1 cellular context compared by ENCODE assay signal in genomic region chr10:79127151-79127961, GRCh38.
TF ChIP-seq lines count a peak whose summit lies in the region.

No MANE protein-coding gene starts in this region.

TF ChIP-seq in HepG2, 621 proteins besides CTCF, POLR2A, EP300 and RAD21 (continued from another document and continues in another):
- no peak for TF ChIP-seq ZBTB39 (CRISPR knock-in tag; IDR thresholded peaks at IDR 0.05)
- peak; percentile 89; the same call in 1 of the 2 replicates for TF ChIP-seq MEIS1 (CRISPR knock-in tag; IDR thresholded peaks at IDR 0.05; ENCODE audit: borderline replicate concordance)
- peak; percentile 51; the same call in 1 of the 2 replicates for TF ChIP-seq SOX5 (CRISPR knock-in tag; IDR thresholded peaks at IDR 0.05; ENCODE audit: borderline replicate concordance)
- no peak for TF ChIP-seq TBL1XR1 (IDR thresholded peaks at IDR 0.05; ENCODE audit: borderline replicate concordance, low read length, partially characterized antibody)
- no peak for TF ChIP-seq RELA (CRISPR knock-in tag; IDR thresholded peaks at IDR 0.05)
- no peak for TF ChIP-seq ZFP36 (IDR thresholded peaks at IDR 0.05; ENCODE audit: borderline replicate concordance, low read depth, low read length, partially characterized antibody)
- 0 out of 2 replicates have a peak, but pooled peaks have one; percentile 44 for TF ChIP-seq KMT2A (CRISPR knock-in tag; IDR thresholded peaks at IDR 0.05)
- TF ChIP-seq MED8 (CRISPR knock-in tag; IDR thresholded peaks at IDR 0.05; ENCODE audit: insufficient replicate concordance) = no peak
- TF ChIP-seq CENPX (CRISPR knock-in tag; IDR thresholded peaks at IDR 0.05) = no peak
- TF ChIP-seq CBX1 (IDR thresholded peaks at IDR 0.05; ENCODE audit: low read depth) = peak; percentile 54
- TF ChIP-seq THAP9 (CRISPR knock-in tag; IDR thresholded peaks at IDR 0.05; ENCODE audit: borderline replicate concordance) = no peak
- TF ChIP-seq ZNF292 (CRISPR knock-in tag; IDR thresholded peaks at IDR 0.05; ENCODE audit: borderline replicate concordance, low read depth) = peak; percentile 91; the same call in 1 of the 2 replicates
- peak; percentile 49; the same call in 1 of the 2 replicates for TF ChIP-seq KAT8 (CRISPR knock-in tag; IDR thresholded peaks at IDR 0.05)
- TF ChIP-seq ELF4 (CRISPR knock-in tag; IDR thresholded peaks at IDR 0.05; ENCODE audit: borderline replicate concordance) = no peak
- TF ChIP-seq AKNA (CRISPR knock-in tag; IDR thresholded peaks at IDR 0.05; ENCODE audit: borderline replicate concordance) = no peak
- peak; percentile 59; the same call in 1 of the 2 replicates for TF ChIP-seq ZSCAN31 (CRISPR knock-in tag; IDR thresholded peaks at IDR 0.05; ENCODE audit: low read depth)
- TF ChIP-seq YEATS2 (CRISPR knock-in tag; IDR thresholded peaks at IDR 0.05; ENCODE audit: borderline replicate concordance) = no peak
- peak; percentile 60 for TF ChIP-seq TBX2 (CRISPR knock-in tag; IDR thresholded peaks at IDR 0.05; ENCODE audit: borderline replicate concordance)
- TF ChIP-seq ZNF333 (CRISPR knock-in tag; IDR thresholded peaks at IDR 0.05; ENCODE audit: borderline replicate concordance) = no peak
- 0 out of 2 replicates have a peak, but pooled peaks have one; percentile 5 for TF ChIP-seq MEF2D (CRISPR knock-in tag; IDR thresholded peaks at IDR 0.05)
- no peak for TF ChIP-seq DDIT3 (CRISPR knock-in tag; IDR thresholded peaks at IDR 0.05)
- no peak for TF ChIP-seq RBAK (CRISPR knock-in tag; IDR thresholded peaks at IDR 0.05)
- TF ChIP-seq PAX8 (CRISPR knock-in tag; IDR thresholded peaks at IDR 0.05; ENCODE audit: borderline replicate concordance) = no peak
- no peak for TF ChIP-seq MLX (CRISPR knock-in tag; IDR thresholded peaks at IDR 0.05)
- TF ChIP-seq ZNF460 (CRISPR knock-in tag; IDR thresholded peaks at IDR 0.05; ENCODE audit: borderline replicate concordance) = no peak
- TF ChIP-seq TFDP1 (CRISPR knock-in tag; IDR thresholded peaks at IDR 0.05; ENCODE audit: borderline replicate concordance) = no peak
- no peak for TF ChIP-seq SNAPC5 (CRISPR knock-in tag; IDR thresholded peaks at IDR 0.05; ENCODE audit: borderline replicate concordance)
- no peak for TF ChIP-seq ASH2L (IDR thresholded peaks at IDR 0.05; ENCODE audit: insufficient read length, low read depth, low read length)
- no peak; the same call in 1 of the 2 replicates for TF ChIP-seq ZBTB43 (CRISPR knock-in tag; conservative IDR thresholded peaks at IDR 0.05)
- no peak for TF ChIP-seq ZUFSP (CRISPR knock-in tag; IDR thresholded peaks at IDR 0.05; ENCODE audit: borderline replicate concordance)
- TF ChIP-seq RORA (CRISPR knock-in tag; IDR thresholded peaks at IDR 0.05) = no peak
- peak; percentile 72; the same call in 1 of the 2 replicates for TF ChIP-seq ZNF644 (CRISPR knock-in tag; IDR thresholded peaks at IDR 0.05; ENCODE audit: low read depth)
- TF ChIP-seq SIN3B (IDR thresholded peaks at IDR 0.05; ENCODE audit: low read length) = no peak
- TF ChIP-seq ZNF784 (CRISPR knock-in tag; IDR thresholded peaks at IDR 0.05; ENCODE audit: borderline replicate concordance) = no peak
- no peak for TF ChIP-seq RNF219 (CRISPR knock-in tag; IDR thresholded peaks at IDR 0.05)
- TF ChIP-seq E2F2 (CRISPR knock-in tag; IDR thresholded peaks at IDR 0.05; ENCODE audit: borderline replicate concordance) = no peak
- peak; percentile 87 for TF ChIP-seq HOXA3 (CRISPR knock-in tag; IDR thresholded peaks at IDR 0.05)
- no peak for TF ChIP-seq ESRRA (CRISPR knock-in tag; IDR thresholded peaks at IDR 0.05; ENCODE audit: low read depth)
- TF ChIP-seq ZNF772 (CRISPR knock-in tag; IDR thresholded peaks at IDR 0.05) = no peak
